In the genomic region with DNA sequence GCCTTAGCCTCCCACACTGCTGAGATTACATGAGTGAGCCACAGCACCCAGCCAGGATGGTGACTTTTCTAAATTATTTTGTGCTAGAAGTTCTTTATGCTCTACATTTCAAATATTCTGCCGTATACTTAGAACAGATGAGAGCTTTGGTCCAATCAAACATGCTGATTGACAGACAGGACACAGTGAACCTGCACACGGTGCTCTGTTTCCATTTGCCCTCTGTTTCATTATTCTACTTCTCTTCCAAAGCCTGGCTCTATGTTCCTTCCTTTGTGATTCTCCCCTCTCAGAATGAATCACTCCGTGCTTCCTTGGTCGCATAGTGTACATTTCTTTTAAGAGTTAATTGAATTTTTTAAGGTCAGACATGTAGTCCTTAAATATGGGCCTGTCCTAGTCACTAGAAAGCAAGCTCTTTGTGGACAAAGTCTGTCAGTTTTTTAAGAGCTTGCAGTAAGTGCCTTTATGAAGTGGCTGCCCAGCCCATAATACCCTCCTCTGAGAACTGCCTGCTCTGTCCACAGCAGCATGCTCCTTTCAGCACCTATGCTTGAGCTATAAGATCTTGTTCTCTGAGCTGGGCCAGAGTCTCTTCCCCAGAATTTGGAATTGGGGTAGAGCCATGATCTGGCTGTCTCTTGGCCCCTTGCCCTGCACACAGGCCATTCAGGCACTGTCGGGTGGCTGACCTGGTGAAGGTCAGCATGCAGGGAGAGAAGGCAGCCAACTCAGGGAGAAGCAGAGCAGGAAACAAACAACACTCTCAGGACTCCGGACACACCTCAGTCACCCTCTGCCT, we compare ENCODE assay signal across 1 cellular context.
TF ChIP-seq lines count a peak whose summit lies in the region.

No MANE protein-coding gene starts in this region.

TF ChIP-seq in HepG2, 621 proteins besides CTCF, POLR2A, EP300 and RAD21 (continued from another document and continues in another):
- TF ChIP-seq DZIP1 (CRISPR knock-in tag; IDR thresholded peaks at IDR 0.05) (no peak), ZNF253 (CRISPR knock-in tag; IDR thresholded peaks at IDR 0.05; ENCODE audit: borderline replicate concordance) (no peak), POGZ (CRISPR knock-in tag; IDR thresholded peaks at IDR 0.05) (0 out of 2 replicates have a peak, but pooled peaks have one; percentile 42), ZZZ3 (CRISPR knock-in tag; IDR thresholded peaks at IDR 0.05; ENCODE audit: borderline replicate concordance) (no peak), ADNP (CRISPR knock-in tag; IDR thresholded peaks at IDR 0.05) (no peak), SSRP1 (CRISPR knock-in tag; IDR thresholded peaks at IDR 0.05) (no peak), ZNF713 (CRISPR knock-in tag; IDR thresholded peaks at IDR 0.05) (no peak), SP4 (CRISPR knock-in tag; IDR thresholded peaks at IDR 0.05) (no peak), CHD2 (IDR thresholded peaks at IDR 0.05; ENCODE audit: low read depth, low read length) (no peak), ZBTB2 (CRISPR knock-in tag; IDR thresholded peaks at IDR 0.05; ENCODE audit: low read depth) (no peak), ZNF44 (CRISPR knock-in tag; IDR thresholded peaks at IDR 0.05) (0 out of 2 replicates have a peak, but pooled peaks have one; percentile 47), CC2D1A (CRISPR knock-in tag; IDR thresholded peaks at IDR 0.05) (no peak), ZNF672 (CRISPR knock-in tag; IDR thresholded peaks at IDR 0.05) (no peak), ZSCAN30 (CRISPR knock-in tag; IDR thresholded peaks at IDR 0.05) (no peak), SP140L (CRISPR knock-in tag; IDR thresholded peaks at IDR 0.05; ENCODE audit: borderline replicate concordance) (no peak), NR2F6 (IDR thresholded peaks at IDR 0.05) (no peak), NR2F6 (CRISPR knock-in tag; IDR thresholded peaks at IDR 0.05) (peak; percentile 64), ZNF557 (CRISPR knock-in tag; IDR thresholded peaks at IDR 0.05) (no peak), MXD4 (CRISPR knock-in tag; IDR thresholded peaks at IDR 0.05) (no peak), ZFP1 (CRISPR knock-in tag; IDR thresholded peaks at IDR 0.05) (no peak), ZFP41 (CRISPR knock-in tag; IDR thresholded peaks at IDR 0.05; ENCODE audit: borderline replicate concordance) (no peak), ZBTB44 (CRISPR knock-in tag; IDR thresholded peaks at IDR 0.05) (no peak), ARHGAP35 (CRISPR knock-in tag; IDR thresholded peaks at IDR 0.05; ENCODE audit: borderline replicate concordance) (no peak), HNRNPH1 (optimal IDR thresholded peaks at IDR 0.05; ENCODE audit: low read depth, low read length) (no peak), BORCS8-MEF2B (CRISPR knock-in tag; IDR thresholded peaks at IDR 0.05) (no peak), SOX6 (IDR thresholded peaks at IDR 0.05) (no peak), SOX6 (CRISPR knock-in tag; IDR thresholded peaks at IDR 0.05) (peak; percentile 34; the same call in 1 of the 2 replicates), CREB1 (IDR thresholded peaks at IDR 0.05) (no peak), CREB1 (CRISPR knock-in tag; IDR thresholded peaks at IDR 0.05) (no peak), TBL1XR1 (IDR thresholded peaks at IDR 0.05; ENCODE audit: borderline replicate concordance, low read length, partially characterized antibody) (no peak), ZNF577 (CRISPR knock-in tag; IDR thresholded peaks at IDR 0.05; ENCODE audit: borderline replicate concordance, low read depth) (no peak), FOXC1 (CRISPR knock-in tag; IDR thresholded peaks at IDR 0.05; ENCODE audit: borderline replicate concordance) (no peak), FOXA1 (IDR thresholded peaks at IDR 0.05) (no peak), FOXA1 (CRISPR knock-in tag; IDR thresholded peaks at IDR 0.05) (no peak), PCBP2 (optimal IDR thresholded peaks at IDR 0.05; ENCODE audit: low read depth, low read length, poor library complexity, severe bottlenecking) (no peak), MBNL3 (CRISPR knock-in tag; conservative IDR thresholded peaks at IDR 0.05) (no peak), HNRNPLL (IDR thresholded peaks at IDR 0.05; ENCODE audit: low read depth, low read length, poor library complexity, severe bottlenecking) (no peak), ZNF180 (CRISPR knock-in tag; IDR thresholded peaks at IDR 0.05; ENCODE audit: borderline replicate concordance, low read depth) (no peak), HMG20A (CRISPR knock-in tag; IDR thresholded peaks at IDR 0.05; ENCODE audit: borderline replicate concordance) (0 out of 2 replicates have a peak, but pooled peaks have one; percentile 18), MED1 (CRISPR knock-in tag; IDR thresholded peaks at IDR 0.05) (peak; percentile 46; the same call in 1 of the 2 replicates), ZMYM4 (CRISPR knock-in tag; IDR thresholded peaks at IDR 0.05) (no peak), ZNF33A (CRISPR knock-in tag; IDR thresholded peaks at IDR 0.05; ENCODE audit: borderline replicate concordance) (no peak), HOXD1 (CRISPR knock-in tag; IDR thresholded peaks at IDR 0.05) (no peak), HDAC6 (IDR thresholded peaks at IDR 0.05; ENCODE audit: low read depth, low read length) (no peak), ZNF605 (CRISPR knock-in tag; IDR thresholded peaks at IDR 0.05) (no peak), ZNF460 (CRISPR knock-in tag; IDR thresholded peaks at IDR 0.05; ENCODE audit: borderline replicate concordance) (no peak)
- TF ChIP-seq, protein P1, sequence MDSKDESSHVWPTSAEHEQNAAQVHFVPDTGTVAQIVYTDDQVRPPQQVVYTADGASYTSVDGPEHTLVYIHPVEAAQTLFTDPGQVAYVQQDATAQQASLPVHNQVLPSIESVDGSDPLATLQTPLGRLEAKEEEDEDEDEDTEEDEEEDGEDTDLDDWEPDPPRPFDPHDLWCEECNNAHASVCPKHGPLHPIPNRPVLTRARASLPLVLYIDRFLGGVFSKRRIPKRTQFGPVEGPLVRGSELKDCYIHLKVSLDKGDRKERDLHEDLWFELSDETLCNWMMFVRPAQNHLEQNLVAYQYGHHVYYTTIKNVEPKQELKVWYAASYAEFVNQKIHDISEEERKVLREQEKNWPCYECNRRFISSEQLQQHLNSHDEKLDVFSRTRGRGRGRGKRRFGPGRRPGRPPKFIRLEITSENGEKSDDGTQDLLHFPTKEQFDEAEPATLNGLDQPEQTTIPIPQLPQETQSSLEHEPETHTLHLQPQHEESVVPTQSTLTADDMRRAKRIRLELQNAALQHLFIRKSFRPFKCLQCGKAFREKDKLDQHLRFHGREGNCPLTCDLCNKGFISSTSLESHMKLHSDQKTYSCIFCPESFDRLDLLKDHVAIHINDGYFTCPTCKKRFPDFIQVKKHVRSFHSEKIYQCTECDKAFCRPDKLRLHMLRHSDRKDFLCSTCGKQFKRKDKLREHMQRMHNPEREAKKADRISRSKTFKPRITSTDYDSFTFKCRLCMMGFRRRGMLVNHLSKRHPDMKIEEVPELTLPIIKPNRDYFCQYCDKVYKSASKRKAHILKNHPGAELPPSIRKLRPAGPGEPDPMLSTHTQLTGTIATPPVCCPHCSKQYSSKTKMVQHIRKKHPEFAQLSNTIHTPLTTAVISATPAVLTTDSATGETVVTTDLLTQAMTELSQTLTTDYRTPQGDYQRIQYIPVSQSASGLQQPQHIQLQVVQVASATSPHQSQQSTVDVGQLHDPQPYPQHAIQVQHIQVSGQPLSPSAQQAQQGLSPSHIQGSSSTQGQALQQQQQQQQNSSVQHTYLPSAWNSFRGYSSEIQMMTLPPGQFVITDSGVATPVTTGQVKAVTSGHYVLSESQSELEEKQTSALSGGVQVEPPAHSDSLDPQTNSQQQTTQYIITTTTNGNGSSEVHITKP (CRISPR knock-in tag; IDR thresholded peaks at IDR 0.05; ENCODE audit: low read depth), result no peak
- TF ChIP-seq, protein P2, sequence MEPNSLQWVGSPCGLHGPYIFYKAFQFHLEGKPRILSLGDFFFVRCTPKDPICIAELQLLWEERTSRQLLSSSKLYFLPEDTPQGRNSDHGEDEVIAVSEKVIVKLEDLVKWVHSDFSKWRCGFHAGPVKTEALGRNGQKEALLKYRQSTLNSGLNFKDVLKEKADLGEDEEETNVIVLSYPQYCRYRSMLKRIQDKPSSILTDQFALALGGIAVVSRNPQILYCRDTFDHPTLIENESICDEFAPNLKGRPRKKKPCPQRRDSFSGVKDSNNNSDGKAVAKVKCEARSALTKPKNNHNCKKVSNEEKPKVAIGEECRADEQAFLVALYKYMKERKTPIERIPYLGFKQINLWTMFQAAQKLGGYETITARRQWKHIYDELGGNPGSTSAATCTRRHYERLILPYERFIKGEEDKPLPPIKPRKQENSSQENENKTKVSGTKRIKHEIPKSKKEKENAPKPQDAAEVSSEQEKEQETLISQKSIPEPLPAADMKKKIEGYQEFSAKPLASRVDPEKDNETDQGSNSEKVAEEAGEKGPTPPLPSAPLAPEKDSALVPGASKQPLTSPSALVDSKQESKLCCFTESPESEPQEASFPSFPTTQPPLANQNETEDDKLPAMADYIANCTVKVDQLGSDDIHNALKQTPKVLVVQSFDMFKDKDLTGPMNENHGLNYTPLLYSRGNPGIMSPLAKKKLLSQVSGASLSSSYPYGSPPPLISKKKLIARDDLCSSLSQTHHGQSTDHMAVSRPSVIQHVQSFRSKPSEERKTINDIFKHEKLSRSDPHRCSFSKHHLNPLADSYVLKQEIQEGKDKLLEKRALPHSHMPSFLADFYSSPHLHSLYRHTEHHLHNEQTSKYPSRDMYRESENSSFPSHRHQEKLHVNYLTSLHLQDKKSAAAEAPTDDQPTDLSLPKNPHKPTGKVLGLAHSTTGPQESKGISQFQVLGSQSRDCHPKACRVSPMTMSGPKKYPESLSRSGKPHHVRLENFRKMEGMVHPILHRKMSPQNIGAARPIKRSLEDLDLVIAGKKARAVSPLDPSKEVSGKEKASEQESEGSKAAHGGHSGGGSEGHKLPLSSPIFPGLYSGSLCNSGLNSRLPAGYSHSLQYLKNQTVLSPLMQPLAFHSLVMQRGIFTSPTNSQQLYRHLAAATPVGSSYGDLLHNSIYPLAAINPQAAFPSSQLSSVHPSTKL (CRISPR knock-in tag; IDR thresholded peaks at IDR 0.05), result peak; percentile 52; the same call in 1 of the 2 replicates
- TF ChIP-seq, protein P3, sequence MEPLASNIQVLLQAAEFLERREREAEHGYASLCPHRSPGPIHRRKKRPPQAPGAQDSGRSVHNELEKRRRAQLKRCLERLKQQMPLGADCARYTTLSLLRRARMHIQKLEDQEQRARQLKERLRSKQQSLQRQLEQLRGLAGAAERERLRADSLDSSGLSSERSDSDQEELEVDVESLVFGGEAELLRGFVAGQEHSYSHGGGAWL (CRISPR knock-in tag; IDR thresholded peaks at IDR 0.05), result 0 out of 2 replicates have a peak, but pooled peaks have one; percentile 38
- TF ChIP-seq, protein P4, sequence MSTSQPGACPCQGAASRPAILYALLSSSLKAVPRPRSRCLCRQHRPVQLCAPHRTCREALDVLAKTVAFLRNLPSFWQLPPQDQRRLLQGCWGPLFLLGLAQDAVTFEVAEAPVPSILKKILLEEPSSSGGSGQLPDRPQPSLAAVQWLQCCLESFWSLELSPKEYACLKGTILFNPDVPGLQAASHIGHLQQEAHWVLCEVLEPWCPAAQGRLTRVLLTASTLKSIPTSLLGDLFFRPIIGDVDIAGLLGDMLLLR (CRISPR knock-in tag; IDR thresholded peaks at IDR 0.05), result no peak
